ENCODE assay signal across 1 cellular context in genomic region chr16:25411376-25412081, GRCh38.
TF ChIP-seq lines count a peak whose summit lies in the region.

No MANE protein-coding gene starts in this region.

TF ChIP-seq in WTC11, 78 proteins besides CTCF, POLR2A, EP300 and RAD21 (continued from another document):
- TF ChIP-seq, protein P1, sequence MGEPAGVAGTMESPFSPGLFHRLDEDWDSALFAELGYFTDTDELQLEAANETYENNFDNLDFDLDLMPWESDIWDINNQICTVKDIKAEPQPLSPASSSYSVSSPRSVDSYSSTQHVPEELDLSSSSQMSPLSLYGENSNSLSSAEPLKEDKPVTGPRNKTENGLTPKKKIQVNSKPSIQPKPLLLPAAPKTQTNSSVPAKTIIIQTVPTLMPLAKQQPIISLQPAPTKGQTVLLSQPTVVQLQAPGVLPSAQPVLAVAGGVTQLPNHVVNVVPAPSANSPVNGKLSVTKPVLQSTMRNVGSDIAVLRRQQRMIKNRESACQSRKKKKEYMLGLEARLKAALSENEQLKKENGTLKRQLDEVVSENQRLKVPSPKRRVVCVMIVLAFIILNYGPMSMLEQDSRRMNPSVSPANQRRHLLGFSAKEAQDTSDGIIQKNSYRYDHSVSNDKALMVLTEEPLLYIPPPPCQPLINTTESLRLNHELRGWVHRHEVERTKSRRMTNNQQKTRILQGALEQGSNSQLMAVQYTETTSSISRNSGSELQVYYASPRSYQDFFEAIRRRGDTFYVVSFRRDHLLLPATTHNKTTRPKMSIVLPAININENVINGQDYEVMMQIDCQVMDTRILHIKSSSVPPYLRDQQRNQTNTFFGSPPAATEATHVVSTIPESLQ (CRISPR knock-in tag; IDR thresholded peaks at IDR 0.05): no peak
- TF ChIP-seq SMAD3 (CRISPR knock-in tag; IDR thresholded peaks at IDR 0.05; ENCODE audit: borderline replicate concordance): no peak
